ENCODE assay signal across 1 cellular context in the genomic region with DNA sequence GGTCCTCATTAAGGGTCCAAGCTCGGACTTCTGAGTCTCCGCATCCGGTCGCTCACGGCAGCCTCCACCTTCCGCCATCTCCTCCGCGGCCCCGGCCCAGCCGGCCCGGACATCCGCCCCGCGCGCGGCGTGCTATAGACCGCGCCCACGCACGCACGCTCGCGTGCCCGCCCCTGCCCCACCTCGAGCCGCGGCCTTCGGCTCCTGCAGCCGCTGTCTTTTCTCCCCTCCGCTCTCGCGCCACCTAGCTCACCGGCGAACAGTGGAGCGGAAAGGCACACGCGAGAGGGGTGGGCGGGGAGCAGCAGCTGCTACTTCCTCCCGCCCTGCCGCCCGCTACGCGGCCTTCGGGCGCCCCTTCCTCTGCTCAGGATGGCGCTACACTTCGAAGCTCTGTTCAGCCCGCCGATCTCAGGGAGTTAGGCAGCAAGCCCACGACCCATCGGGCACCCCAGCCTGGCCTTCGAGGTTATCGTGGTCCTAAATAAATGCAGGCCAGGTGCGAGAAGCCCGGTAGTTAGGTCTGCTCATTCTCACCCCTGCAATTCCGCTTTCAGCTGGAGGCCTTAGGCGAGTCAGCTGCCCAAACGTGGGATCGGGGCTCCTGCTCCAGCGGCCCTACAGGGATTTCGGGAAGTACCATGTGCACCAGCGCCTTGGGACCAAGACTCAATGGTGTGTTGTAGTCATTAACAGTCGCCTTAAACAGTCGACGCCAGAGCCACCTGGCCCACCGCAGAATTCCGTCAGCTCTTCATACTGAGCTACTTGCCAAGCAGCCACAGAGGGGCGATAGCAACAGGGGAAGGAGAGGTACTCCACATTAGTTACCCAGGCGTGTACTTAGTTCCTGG.
TF ChIP-seq lines count a peak whose summit lies in the region.

A gene with protein sequence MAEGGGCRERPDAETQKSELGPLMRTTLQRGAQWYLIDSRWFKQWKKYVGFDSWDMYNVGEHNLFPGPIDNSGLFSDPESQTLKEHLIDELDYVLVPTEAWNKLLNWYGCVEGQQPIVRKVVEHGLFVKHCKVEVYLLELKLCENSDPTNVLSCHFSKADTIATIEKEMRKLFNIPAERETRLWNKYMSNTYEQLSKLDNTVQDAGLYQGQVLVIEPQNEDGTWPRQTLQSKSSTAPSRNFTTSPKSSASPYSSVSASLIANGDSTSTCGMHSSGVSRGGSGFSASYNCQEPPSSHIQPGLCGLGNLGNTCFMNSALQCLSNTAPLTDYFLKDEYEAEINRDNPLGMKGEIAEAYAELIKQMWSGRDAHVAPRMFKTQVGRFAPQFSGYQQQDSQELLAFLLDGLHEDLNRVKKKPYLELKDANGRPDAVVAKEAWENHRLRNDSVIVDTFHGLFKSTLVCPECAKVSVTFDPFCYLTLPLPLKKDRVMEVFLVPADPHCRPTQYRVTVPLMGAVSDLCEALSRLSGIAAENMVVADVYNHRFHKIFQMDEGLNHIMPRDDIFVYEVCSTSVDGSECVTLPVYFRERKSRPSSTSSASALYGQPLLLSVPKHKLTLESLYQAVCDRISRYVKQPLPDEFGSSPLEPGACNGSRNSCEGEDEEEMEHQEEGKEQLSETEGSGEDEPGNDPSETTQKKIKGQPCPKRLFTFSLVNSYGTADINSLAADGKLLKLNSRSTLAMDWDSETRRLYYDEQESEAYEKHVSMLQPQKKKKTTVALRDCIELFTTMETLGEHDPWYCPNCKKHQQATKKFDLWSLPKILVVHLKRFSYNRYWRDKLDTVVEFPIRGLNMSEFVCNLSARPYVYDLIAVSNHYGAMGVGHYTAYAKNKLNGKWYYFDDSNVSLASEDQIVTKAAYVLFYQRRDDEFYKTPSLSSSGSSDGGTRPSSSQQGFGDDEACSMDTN (minus strand): TSS at position 107 of the 854 bp plus-strand sequence. CDS start 29 bp downstream, at position 78.

TF ChIP-seq in K562, 482 proteins besides CTCF, POLR2A, EP300 and RAD21 (continued from another document and continues in another):
- TF ChIP-seq, protein P1, sequence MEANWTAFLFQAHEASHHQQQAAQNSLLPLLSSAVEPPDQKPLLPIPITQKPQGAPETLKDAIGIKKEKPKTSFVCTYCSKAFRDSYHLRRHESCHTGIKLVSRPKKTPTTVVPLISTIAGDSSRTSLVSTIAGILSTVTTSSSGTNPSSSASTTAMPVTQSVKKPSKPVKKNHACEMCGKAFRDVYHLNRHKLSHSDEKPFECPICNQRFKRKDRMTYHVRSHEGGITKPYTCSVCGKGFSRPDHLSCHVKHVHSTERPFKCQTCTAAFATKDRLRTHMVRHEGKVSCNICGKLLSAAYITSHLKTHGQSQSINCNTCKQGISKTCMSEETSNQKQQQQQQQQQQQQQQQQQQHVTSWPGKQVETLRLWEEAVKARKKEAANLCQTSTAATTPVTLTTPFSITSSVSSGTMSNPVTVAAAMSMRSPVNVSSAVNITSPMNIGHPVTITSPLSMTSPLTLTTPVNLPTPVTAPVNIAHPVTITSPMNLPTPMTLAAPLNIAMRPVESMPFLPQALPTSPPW (CRISPR knock-in tag; IDR thresholded peaks at IDR 0.05): peak; percentile 76
- TF ChIP-seq KLF13 (tag; IDR thresholded peaks at IDR 0.05; ENCODE audit: borderline replicate concordance, low read depth) (peak; percentile 64; the same call in 1 of the 2 replicates), BHLHE40 (IDR thresholded peaks at IDR 0.05; ENCODE audit: low read length) (peak; percentile 96), ZNF766 (CRISPR knock-in tag; conservative IDR thresholded peaks at IDR 0.05) (peak; percentile 63), MECOM (CRISPR knock-in tag; IDR thresholded peaks at IDR 0.05) (0 out of 2 replicates have a peak, but pooled peaks have one; percentile 29), NELFE (IDR thresholded peaks at IDR 0.05; ENCODE audit: insufficient read depth, insufficient read length) (no peak), CCNT2 (IDR thresholded peaks at IDR 0.05; ENCODE audit: borderline replicate concordance, extremely low read depth, insufficient read length, low read depth, low read length) (peak; percentile 87), TEAD1 (CRISPR knock-in tag; IDR thresholded peaks at IDR 0.05) (peak in 1 of 2 experiments; percentile 77; a peak in 2 of 4 replicates), ZNF263 (CRISPR knock-in tag; IDR thresholded peaks at IDR 0.05; ENCODE audit: borderline replicate concordance) (peak; percentile 48; the same call in 1 of the 2 replicates), BRD9 (IDR thresholded peaks at IDR 0.05; ENCODE audit: low read depth, partially characterized antibody) (peak; percentile 60), SP1 (CRISPR knock-in tag; IDR thresholded peaks at IDR 0.05) (peak; percentile 67), NFRKB (IDR thresholded peaks at IDR 0.05; ENCODE audit: low read depth) (peak; percentile 25; the same call in 1 of the 2 replicates), MXI1 (IDR thresholded peaks at IDR 0.05; ENCODE audit: low read depth, low read length) (peak; percentile 60), ZNF217 (CRISPR knock-in tag; IDR thresholded peaks at IDR 0.05) (no peak), CBFA2T3 (IDR thresholded peaks at IDR 0.05) (peak; percentile 30; the same call in 1 of the 2 replicates), RNF2 (IDR thresholded peaks at IDR 0.05) (peak; percentile 61; the same call in 1 of the 2 replicates), KLF1 (tag; IDR thresholded peaks at IDR 0.05) (peak; percentile 88), PCBP1 (IDR thresholded peaks at IDR 0.05; ENCODE audit: low read depth, low read length, poor library complexity, severe bottlenecking) (peak; percentile 66), ETV1 (tag; conservative IDR thresholded peaks at IDR 0.05; ENCODE audit: low read depth) (peak; percentile 25; the same call in 1 of the 2 replicates), RBM22 (IDR thresholded peaks at IDR 0.05; ENCODE audit: low read depth, low read length, poor library complexity, severe bottlenecking) (peak; percentile 44), SRSF1 (IDR thresholded peaks at IDR 0.05; ENCODE audit: low read depth, low read length) (no peak), POLR2G (IDR thresholded peaks at IDR 0.05; ENCODE audit: low read depth, low read length) (peak; percentile 95), TRIM24 (IDR thresholded peaks at IDR 0.05) (peak in 1 of 2 experiments; percentile 6; a peak in 1 of 4 replicates), ARHGAP35 (IDR thresholded peaks at IDR 0.05; ENCODE audit: partially characterized antibody) (no peak), RB1 (IDR thresholded peaks at IDR 0.05; ENCODE audit: low read depth) (peak; percentile 88; the same call in 1 of the 2 replicates), KLF16 (IDR thresholded peaks at IDR 0.05) (no peak; the same call in 1 of the 2 replicates), ZNF584 (CRISPR knock-in tag; IDR thresholded peaks at IDR 0.05; ENCODE audit: low read depth) (peak; percentile 57; the same call in 1 of the 2 replicates), RCOR1 (IDR thresholded peaks at IDR 0.05; ENCODE audit: borderline replicate concordance in 1 of 2, low read depth in 2 of 2, low read length in 2 of 2) (peak in 1 of 2 experiments; percentile 50; a peak in 1 of 4 replicates), CEBPG (CRISPR knock-in tag; IDR thresholded peaks at IDR 0.05) (0 out of 2 replicates have a peak, but pooled peaks have one; percentile 11), CEBPG (tag; conservative IDR thresholded peaks at IDR 0.05 in 1 of 2, IDR thresholded peaks at IDR 0.05 in 1 of 2) (no peak), ZEB2 (IDR thresholded peaks at IDR 0.05) (0 out of 2 replicates have a peak, but pooled peaks have one; percentile 12), PML (IDR thresholded peaks at IDR 0.05; ENCODE audit: low read length) (peak; percentile 56), ZBTB7A (IDR thresholded peaks at IDR 0.05; ENCODE audit: borderline replicate concordance, control insufficient read depth, low read depth, low read length) (peak; percentile 95), POLR2AphosphoS5 (IDR thresholded peaks at IDR 0.05; ENCODE audit: control insufficient read depth, insufficient read depth, low read depth, low read length) (peak; percentile 63)
- TF ChIP-seq, protein P2, sequence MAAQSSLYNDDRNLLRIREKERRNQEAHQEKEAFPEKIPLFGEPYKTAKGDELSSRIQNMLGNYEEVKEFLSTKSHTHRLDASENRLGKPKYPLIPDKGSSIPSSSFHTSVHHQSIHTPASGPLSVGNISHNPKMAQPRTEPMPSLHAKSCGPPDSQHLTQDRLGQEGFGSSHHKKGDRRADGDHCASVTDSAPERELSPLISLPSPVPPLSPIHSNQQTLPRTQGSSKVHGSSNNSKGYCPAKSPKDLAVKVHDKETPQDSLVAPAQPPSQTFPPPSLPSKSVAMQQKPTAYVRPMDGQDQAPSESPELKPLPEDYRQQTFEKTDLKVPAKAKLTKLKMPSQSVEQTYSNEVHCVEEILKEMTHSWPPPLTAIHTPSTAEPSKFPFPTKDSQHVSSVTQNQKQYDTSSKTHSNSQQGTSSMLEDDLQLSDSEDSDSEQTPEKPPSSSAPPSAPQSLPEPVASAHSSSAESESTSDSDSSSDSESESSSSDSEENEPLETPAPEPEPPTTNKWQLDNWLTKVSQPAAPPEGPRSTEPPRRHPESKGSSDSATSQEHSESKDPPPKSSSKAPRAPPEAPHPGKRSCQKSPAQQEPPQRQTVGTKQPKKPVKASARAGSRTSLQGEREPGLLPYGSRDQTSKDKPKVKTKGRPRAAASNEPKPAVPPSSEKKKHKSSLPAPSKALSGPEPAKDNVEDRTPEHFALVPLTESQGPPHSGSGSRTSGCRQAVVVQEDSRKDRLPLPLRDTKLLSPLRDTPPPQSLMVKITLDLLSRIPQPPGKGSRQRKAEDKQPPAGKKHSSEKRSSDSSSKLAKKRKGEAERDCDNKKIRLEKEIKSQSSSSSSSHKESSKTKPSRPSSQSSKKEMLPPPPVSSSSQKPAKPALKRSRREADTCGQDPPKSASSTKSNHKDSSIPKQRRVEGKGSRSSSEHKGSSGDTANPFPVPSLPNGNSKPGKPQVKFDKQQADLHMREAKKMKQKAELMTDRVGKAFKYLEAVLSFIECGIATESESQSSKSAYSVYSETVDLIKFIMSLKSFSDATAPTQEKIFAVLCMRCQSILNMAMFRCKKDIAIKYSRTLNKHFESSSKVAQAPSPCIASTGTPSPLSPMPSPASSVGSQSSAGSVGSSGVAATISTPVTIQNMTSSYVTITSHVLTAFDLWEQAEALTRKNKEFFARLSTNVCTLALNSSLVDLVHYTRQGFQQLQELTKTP (IDR thresholded peaks at IDR 0.05; ENCODE audit: low read depth in 1 of 2, partially characterized antibody in 2 of 2): peak in 1 of 2 experiments; percentile 60
- TF ChIP-seq, protein P3, sequence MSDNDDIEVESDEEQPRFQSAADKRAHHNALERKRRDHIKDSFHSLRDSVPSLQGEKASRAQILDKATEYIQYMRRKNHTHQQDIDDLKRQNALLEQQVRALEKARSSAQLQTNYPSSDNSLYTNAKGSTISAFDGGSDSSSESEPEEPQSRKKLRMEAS (CRISPR knock-in tag; IDR thresholded peaks at IDR 0.05): peak; percentile 93
- TF ChIP-seq, protein P4, sequence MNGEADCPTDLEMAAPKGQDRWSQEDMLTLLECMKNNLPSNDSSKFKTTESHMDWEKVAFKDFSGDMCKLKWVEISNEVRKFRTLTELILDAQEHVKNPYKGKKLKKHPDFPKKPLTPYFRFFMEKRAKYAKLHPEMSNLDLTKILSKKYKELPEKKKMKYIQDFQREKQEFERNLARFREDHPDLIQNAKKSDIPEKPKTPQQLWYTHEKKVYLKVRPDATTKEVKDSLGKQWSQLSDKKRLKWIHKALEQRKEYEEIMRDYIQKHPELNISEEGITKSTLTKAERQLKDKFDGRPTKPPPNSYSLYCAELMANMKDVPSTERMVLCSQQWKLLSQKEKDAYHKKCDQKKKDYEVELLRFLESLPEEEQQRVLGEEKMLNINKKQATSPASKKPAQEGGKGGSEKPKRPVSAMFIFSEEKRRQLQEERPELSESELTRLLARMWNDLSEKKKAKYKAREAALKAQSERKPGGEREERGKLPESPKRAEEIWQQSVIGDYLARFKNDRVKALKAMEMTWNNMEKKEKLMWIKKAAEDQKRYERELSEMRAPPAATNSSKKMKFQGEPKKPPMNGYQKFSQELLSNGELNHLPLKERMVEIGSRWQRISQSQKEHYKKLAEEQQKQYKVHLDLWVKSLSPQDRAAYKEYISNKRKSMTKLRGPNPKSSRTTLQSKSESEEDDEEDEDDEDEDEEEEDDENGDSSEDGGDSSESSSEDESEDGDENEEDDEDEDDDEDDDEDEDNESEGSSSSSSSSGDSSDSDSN (IDR thresholded peaks at IDR 0.05; ENCODE audit: borderline replicate concordance in 1 of 2, low read depth in 2 of 2, low read length in 2 of 2): peak; percentile 79 to 88; a peak in 3 of 4 replicates
- TF ChIP-seq, protein P5, sequence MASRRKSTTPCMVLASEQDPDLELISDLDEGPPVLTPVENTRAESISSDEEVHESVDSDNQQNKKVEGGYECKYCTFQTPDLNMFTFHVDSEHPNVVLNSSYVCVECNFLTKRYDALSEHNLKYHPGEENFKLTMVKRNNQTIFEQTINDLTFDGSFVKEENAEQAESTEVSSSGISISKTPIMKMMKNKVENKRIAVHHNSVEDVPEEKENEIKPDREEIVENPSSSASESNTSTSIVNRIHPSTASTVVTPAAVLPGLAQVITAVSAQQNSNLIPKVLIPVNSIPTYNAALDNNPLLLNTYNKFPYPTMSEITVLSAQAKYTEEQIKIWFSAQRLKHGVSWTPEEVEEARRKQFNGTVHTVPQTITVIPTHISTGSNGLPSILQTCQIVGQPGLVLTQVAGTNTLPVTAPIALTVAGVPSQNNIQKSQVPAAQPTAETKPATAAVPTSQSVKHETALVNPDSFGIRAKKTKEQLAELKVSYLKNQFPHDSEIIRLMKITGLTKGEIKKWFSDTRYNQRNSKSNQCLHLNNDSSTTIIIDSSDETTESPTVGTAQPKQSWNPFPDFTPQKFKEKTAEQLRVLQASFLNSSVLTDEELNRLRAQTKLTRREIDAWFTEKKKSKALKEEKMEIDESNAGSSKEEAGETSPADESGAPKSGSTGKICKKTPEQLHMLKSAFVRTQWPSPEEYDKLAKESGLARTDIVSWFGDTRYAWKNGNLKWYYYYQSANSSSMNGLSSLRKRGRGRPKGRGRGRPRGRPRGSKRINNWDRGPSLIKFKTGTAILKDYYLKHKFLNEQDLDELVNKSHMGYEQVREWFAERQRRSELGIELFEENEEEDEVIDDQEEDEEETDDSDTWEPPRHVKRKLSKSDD (conservative IDR thresholded peaks at IDR 0.05; ENCODE audit: low read length): 0 out of 2 replicates have a peak, but pooled peaks have one; percentile 53
- TF ChIP-seq, protein P6, sequence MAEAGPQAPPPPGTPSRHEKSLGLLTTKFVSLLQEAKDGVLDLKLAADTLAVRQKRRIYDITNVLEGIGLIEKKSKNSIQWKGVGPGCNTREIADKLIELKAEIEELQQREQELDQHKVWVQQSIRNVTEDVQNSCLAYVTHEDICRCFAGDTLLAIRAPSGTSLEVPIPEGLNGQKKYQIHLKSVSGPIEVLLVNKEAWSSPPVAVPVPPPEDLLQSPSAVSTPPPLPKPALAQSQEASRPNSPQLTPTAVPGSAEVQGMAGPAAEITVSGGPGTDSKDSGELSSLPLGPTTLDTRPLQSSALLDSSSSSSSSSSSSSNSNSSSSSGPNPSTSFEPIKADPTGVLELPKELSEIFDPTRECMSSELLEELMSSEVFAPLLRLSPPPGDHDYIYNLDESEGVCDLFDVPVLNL (CRISPR knock-in tag; IDR thresholded peaks at IDR 0.05; ENCODE audit: low read depth): no peak
- TF ChIP-seq, protein P7, sequence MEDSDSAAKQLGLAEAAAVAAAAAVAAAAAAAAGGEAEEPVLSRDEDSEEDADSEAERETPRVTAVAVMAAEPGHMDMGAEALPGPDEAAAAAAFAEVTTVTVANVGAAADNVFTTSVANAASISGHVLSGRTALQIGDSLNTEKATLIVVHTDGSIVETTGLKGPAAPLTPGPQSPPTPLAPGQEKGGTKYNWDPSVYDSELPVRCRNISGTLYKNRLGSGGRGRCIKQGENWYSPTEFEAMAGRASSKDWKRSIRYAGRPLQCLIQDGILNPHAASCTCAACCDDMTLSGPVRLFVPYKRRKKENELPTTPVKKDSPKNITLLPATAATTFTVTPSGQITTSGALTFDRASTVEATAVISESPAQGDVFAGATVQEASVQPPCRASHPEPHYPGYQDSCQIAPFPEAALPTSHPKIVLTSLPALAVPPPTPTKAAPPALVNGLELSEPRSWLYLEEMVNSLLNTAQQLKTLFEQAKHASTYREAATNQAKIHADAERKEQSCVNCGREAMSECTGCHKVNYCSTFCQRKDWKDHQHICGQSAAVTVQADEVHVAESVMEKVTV (CRISPR knock-in tag; IDR thresholded peaks at IDR 0.05): peak; percentile 31; the same call in 1 of the 2 replicates
